In genomic region chr10:29105516-29106215, GRCh38 we compare ENCODE assay signal across 16 cellular contexts.
DNase-seq lines count a peak whose midpoint lies in the region; ATAC-seq and TF ChIP-seq lines count a peak whose summit lies in the region.
"Had no signal": no experiment of that assay in that cellular context is flagged by ENCODE, and none has a peak within 500 bp of the region (broad histone marks: within the 10 kb centered on the region; RNA-seq: fewer than 3 reads in every experiment).

No MANE protein-coding gene starts in this region.

- H3K4me3 ChIP-seq in MG63, result no peak overlapping the region
- H3K4me3 ChIP-seq: esophagus muscularis mucosa had no signal

- no peak for TF ChIP-seq CTCF in omental fat pad (IDR thresholded peaks at IDR 0.05)

- H3K27me3 ChIP-seq in MG63, result no peaks in the 10 kb centered on the region

- peaks cover 6% of the 10 kb centered on the region for H3K9me3 ChIP-seq in MG63
- H3K9me3 ChIP-seq: esophagus muscularis mucosa had no signal

- in situ Hi-C loops in Caki2 (cut with HindIII; ENCODE audit: low pct_unique_long_range_greater_than_20kb, low sequenced_read_pairs), result no loop called here

- ATAC-seq in omental fat pad (ENCODE audit: low FRiP score) (peak; percentile 74), HG03095 (IDR thresholded peaks at IDR 0.05; ENCODE audit: unreplicated experiment) (no peak)
- ATAC-seq: WTC11 had no signal

- no peaks in the 10 kb centered on the region for H3K36me3 ChIP-seq in MG63
- H3K36me3 ChIP-seq: esophagus muscularis mucosa had no signal

- DNase-seq in Caki2 (ENCODE audit: low read depth) (peak; percentile 76), MG63 (peak; percentile 23), dedifferentiated amniotic fluid mesenchymal stem cell (ENCODE audit: extremely low spot score) (peak; percentile 54), omental fat pad (ENCODE audit: low spot score) (no peak), NCI-H446 (lab: John Stamatoyannopoulos, UW) (no peak), midbrain (lab: John Stamatoyannopoulos, UW) (no peak), HK-2 (ENCODE audit: unreplicated experiment) (no peak)
- DNase-seq: activated T-cell treated with anti-CD3 and anti-CD28 coated beads, Interleukin-2, amount 50 U/mL, for 24 hours; DND-41; kidney; NCI-H446 treated with DMSO at 0.1 percent for 48 hours; Right ventricle myocardium superior; stimulated activated naive CD4-positive, alpha-beta T cell treated with Interleukin-2 at 50 U/mL for 16 hours had no signal

Comparison
In these comparisons a context has a peak if more than half of its experiments do, and no peak if none do; other contexts are left out.
1. DNase-seq: peak in Caki2 (single experiment), MG63 (single experiment) and dedifferentiated amniotic fluid mesenchymal stem cell (single experiment); none in omental fat pad (single experiment), NCI-H446 (0 of 2), midbrain (single experiment) and HK-2 (single experiment).